ENCODE assay signal across 10 cellular contexts in genomic region chr12:24997496-24997895, GRCh38. TPM values are rescaled to one million over a fixed set of nuclear protein-coding genes. Genes with fewer than 3 reads are reported as not detected.
DNase-seq lines count a peak whose midpoint lies in the region; ATAC-seq and TF ChIP-seq lines count a peak whose summit lies in the region.
"Had no signal": no experiment of that assay in that cellular context is flagged by ENCODE, and none has a peak within 500 bp of the region (broad histone marks: within the 10 kb centered on the region; RNA-seq: fewer than 3 reads in every experiment).

No MANE protein-coding gene starts in this region.

- no peak overlapping the region for H3K4me3 ChIP-seq in uterus
- H3K4me3 ChIP-seq: sigmoid colon had no signal

- H3K27me3 ChIP-seq in uterus: no peaks in the 10 kb centered on the region
- H3K27me3 ChIP-seq: sigmoid colon had no signal

- H3K36me3 ChIP-seq in uterus: no peaks in the 10 kb centered on the region
- H3K36me3 ChIP-seq: sigmoid colon had no signal

- H3K27ac Mint-ChIP-seq in activated T-cell treated with anti-CD3 and anti-CD28 coated beads, Interleukin-2, amount 50 U/mL, for 24 hours: peak overlapping the region; percentile 67
- peak overlapping the region; percentile 93 for H3K27ac Mint-ChIP-seq in stimulated activated memory B cell treated with anti-CD40 and anti-IgM and Interleukin-4, amounts not matched to agents 10 μg/mL and 1 μg/mL and 100 μg/mL, for 72 hours

- DNase-seq in activated T-cell treated with anti-CD3 and anti-CD28 coated beads, Interleukin-2, amount 50 U/mL, for 24 hours: no peak
- DNase-seq in activated T-cell treated with anti-CD3 and anti-CD28 coated beads for 4 hours (no peak), uterus (no peak), DMS53 (lab: John Stamatoyannopoulos, UW) (no peak)
- DNase-seq in stimulated activated CD4-positive, alpha-beta T cell treated with anti-CD3 and anti-CD28 coated beads, Interleukin-4, amount 100 ng/mL, for 4 hours: no peak
- DNase-seq: activated CD4-positive, CD25-positive, alpha-beta regulatory T cell treated with anti-CD3 and anti-CD28 coated beads, Interleukin-2, amount 50 U/mL, for 72 hours; sigmoid colon had no signal

- H3K4me1 Mint-ChIP-seq in activated T-cell treated with anti-CD3 and anti-CD28 coated beads, Interleukin-2, amount 50 U/mL, for 24 hours (ENCODE audit: low read depth): peaks cover 16% of the 10 kb centered on the region
- peaks cover 63% of the 10 kb centered on the region for H3K4me1 Mint-ChIP-seq in stimulated activated memory B cell treated with anti-CD40 and anti-IgM and Interleukin-4, amounts not matched to agents 10 μg/mL and 1 μg/mL and 100 μg/mL, for 72 hours

- no peak overlapping the region for H3K4me3 Mint-ChIP-seq in activated T-cell treated with anti-CD3 and anti-CD28 coated beads, Interleukin-2, amount 50 U/mL, for 24 hours
- peak overlapping the region; percentile 71 for H3K4me3 Mint-ChIP-seq in stimulated activated memory B cell treated with anti-CD40 and anti-IgM and Interleukin-4, amounts not matched to agents 10 μg/mL and 1 μg/mL and 100 μg/mL, for 72 hours

- no peak for TF ChIP-seq POLR2A in uterus (IDR thresholded peaks at IDR 0.05)

- H3K9me3 Mint-ChIP-seq in activated T-cell treated with anti-CD3 and anti-CD28 coated beads, Interleukin-2, amount 50 U/mL, for 24 hours: no peaks in the 10 kb centered on the region
- H3K9me3 Mint-ChIP-seq in stimulated activated memory B cell treated with anti-CD40 and anti-IgM and Interleukin-4, amounts not matched to agents 10 μg/mL and 1 μg/mL and 100 μg/mL, for 72 hours: no peaks in the 10 kb centered on the region

- TF ChIP-seq CTCF in uterus (IDR thresholded peaks at IDR 0.05): no peak

- no peak overlapping the region for H3K27ac ChIP-seq in uterus

- H3K36me3 Mint-ChIP-seq in activated T-cell treated with anti-CD3 and anti-CD28 coated beads, Interleukin-2, amount 50 U/mL, for 24 hours (ENCODE audit: low read depth): no peaks in the 10 kb centered on the region
- H3K36me3 Mint-ChIP-seq in stimulated activated memory B cell treated with anti-CD40 and anti-IgM and Interleukin-4, amounts not matched to agents 10 μg/mL and 1 μg/mL and 100 μg/mL, for 72 hours: no peaks in the 10 kb centered on the region

- intact Hi-C loops in uterus (cut with DNase I; ENCODE audit: low total_unique reads): no loop called here

- H3K4me1 ChIP-seq in uterus: no peaks in the 10 kb centered on the region

- ATAC-seq in HG02840 (IDR thresholded peaks at IDR 0.05; ENCODE audit: low FRiP score, unreplicated experiment) (peak; percentile 7), SK-N-SH treated with all-trans-retinoic acid at 6 μM for 48 hours (peak; percentile 60)
- ATAC-seq in stimulated activated memory B cell treated with anti-CD40 and anti-IgM and Interleukin-4, amounts not matched to agents 10 μg/mL and 1 μg/mL and 100 μg/mL, for 72 hours: peak; percentile 28

- no peaks in the 10 kb centered on the region for H3K27me3 Mint-ChIP-seq in activated T-cell treated with anti-CD3 and anti-CD28 coated beads, Interleukin-2, amount 50 U/mL, for 24 hours
- H3K27me3 Mint-ChIP-seq in stimulated activated memory B cell treated with anti-CD40 and anti-IgM and Interleukin-4, amounts not matched to agents 10 μg/mL and 1 μg/mL and 100 μg/mL, for 72 hours: no peaks in the 10 kb centered on the region

- no peaks in the 10 kb centered on the region for H3K9me3 ChIP-seq in uterus
- H3K9me3 ChIP-seq: sigmoid colon had no signal

TF ChIP-seq in SK-N-SH treated with all-trans-retinoic acid at 6 μM for 48 hours, 23 proteins besides CTCF, POLR2A, EP300 and RAD21:
- TF ChIP-seq ESRRG (CRISPR knock-in tag; IDR thresholded peaks at IDR 0.05): no peak
- TF ChIP-seq CSDC2 (CRISPR knock-in tag; IDR thresholded peaks at IDR 0.05): 0 out of 2 replicates have a peak, but pooled peaks have one; percentile 11
- TF ChIP-seq TOX (CRISPR knock-in tag; IDR thresholded peaks at IDR 0.05; ENCODE audit: borderline replicate concordance): no peak
- TF ChIP-seq BACH2 (CRISPR knock-in tag; IDR thresholded peaks at IDR 0.05; ENCODE audit: borderline replicate concordance): no peak

RNA-seq across cellular contexts. Expression of gene BCAT1, which starts 48.6 kb away (rescaled TPM):
- total RNA-seq in uterus: 100 to 1,000 TPM in 1 of 4 donors, 10 to 100 TPM in 3; 23.6 to 221 (median 59.7) TPM

Comparison
In these comparisons a context has a peak if more than half of its experiments do, and no peak if none do; other contexts are left out.
1. ATAC-seq: peak in every context shown above with its lines; median percentile 60 in SK-N-SH treated with all-trans-retinoic acid at 6 μM for 48 hours; 28 in stimulated activated memory B cell treated with anti-CD40 and anti-IgM and Interleukin-4, amounts not matched to agents 10 μg/mL and 1 μg/mL and 100 μg/mL, for 72 hours; 7 in HG02840.